ENCODE assay signal across 20 cellular contexts in the genomic region with DNA sequence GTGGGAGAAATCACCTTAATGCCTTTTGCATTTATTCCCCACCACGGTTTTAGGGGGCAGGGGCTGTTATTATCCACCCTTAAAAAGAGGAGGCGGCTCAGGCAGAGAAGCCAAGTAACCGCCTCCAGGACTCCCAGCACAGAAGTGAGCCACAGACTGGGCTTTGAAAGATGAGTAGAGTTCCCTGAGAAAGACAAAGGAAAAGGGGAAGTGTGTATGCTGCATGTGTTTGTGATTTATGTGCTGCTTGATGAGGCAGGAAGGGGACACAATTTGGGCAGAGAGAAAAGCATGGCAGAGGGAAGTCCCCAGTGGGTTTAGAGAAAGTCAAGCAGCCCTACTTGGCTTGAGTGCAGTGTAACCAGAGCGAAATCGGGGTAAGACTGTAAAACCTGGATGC.
DNase-seq lines count a peak whose midpoint lies in the region; ATAC-seq and TF ChIP-seq lines count a peak whose summit lies in the region.
"Had no signal": no experiment of that assay in that cellular context is flagged by ENCODE, and none has a peak within 500 bp of the region (broad histone marks: within the 10 kb centered on the region; RNA-seq: fewer than 3 reads in every experiment).

No MANE protein-coding gene starts in this region.

- H3K36me3 Mint-ChIP-seq in brain (peaks cover 10% of the 10 kb centered on the region), nephron (ENCODE audit: low read depth) (peaks cover 11% of the 10 kb centered on the region), progenitor cell of endocrine pancreas (ENCODE audit: insufficient read depth) (peaks cover 7% of the 10 kb centered on the region)

- H3K27me3 Mint-ChIP-seq in brain, result peaks cover 3% of the 10 kb centered on the region
- H3K27me3 Mint-ChIP-seq in nephron (ENCODE audit: low read depth), result no peaks in the 10 kb centered on the region
- no peaks in the 10 kb centered on the region for H3K27me3 Mint-ChIP-seq in progenitor cell of endocrine pancreas
- H3K27me3 Mint-ChIP-seq: B cell had no signal

- H3K27ac ChIP-seq in HEK293 (ENCODE audit: extremely low read depth, low read depth, low read length), result no peak overlapping the region
- H3K27ac ChIP-seq: neutrophil, thoracic aorta had no signal

- H3K9me3 Mint-ChIP-seq in brain (no peaks in the 10 kb centered on the region), nephron (no peaks in the 10 kb centered on the region), progenitor cell of endocrine pancreas (ENCODE audit: low read depth) (no peaks in the 10 kb centered on the region)

- no peaks in the 10 kb centered on the region for H3K4me1 ChIP-seq in HEK293 (ENCODE audit: control insufficient read depth, insufficient read depth, low read length)

- H3K9me3 ChIP-seq in HEK293 (ENCODE audit: control insufficient read depth, insufficient read depth, low read depth, low read length), result no peaks in the 10 kb centered on the region
- H3K9me3 ChIP-seq: heart right ventricle, neutrophil, thoracic aorta had no signal

- peaks cover 31% of the 10 kb centered on the region for H3K4me1 Mint-ChIP-seq in brain
- peaks cover 50% of the 10 kb centered on the region for H3K4me1 Mint-ChIP-seq in nephron
- H3K4me1 Mint-ChIP-seq in progenitor cell of endocrine pancreas (ENCODE audit: low read depth), result no peaks in the 10 kb centered on the region

- H3K36me3 ChIP-seq in HEK293 (ENCODE audit: control insufficient read depth in 2 of 2, insufficient read depth in 1 of 2, low read length in 2 of 2), result peaks cover 0 to 3% of the 10 kb centered on the region in 2 experiments; a peak in 1 of 3 replicates
- H3K36me3 ChIP-seq: neutrophil, thoracic aorta had no signal

- DNase-seq in NCI-H69 (lab: John Stamatoyannopoulos, UW) (peak; percentile 80), GM03348 (ENCODE audit: low spot score) (no peak), progenitor cell of endocrine pancreas (ENCODE audit: low spot score, unreplicated experiment) (no peak)
- DNase-seq: activated CD4-positive, alpha-beta T cell treated with anti-CD3 and anti-CD28 coated beads, Interleukin-2, amount 50 U/mL, for 1 hour; anterior cingulate cortex; effector memory CD4-positive, alpha-beta T cell; heart right ventricle; NCI-H2171; NCI-H82; retina; stimulated activated CD4-positive, alpha-beta T cell treated with anti-CD3 and anti-CD28 coated beads, Interleukin-12 subunit alpha, Interleukin-12 subunit beta, amount 100 ng/mL, for 4 hours; SW 1271 had no signal

- peak overlapping the region in 3 of 5 experiments; percentile 6 to 47 (median 16) for H3K27ac Mint-ChIP-seq in brain
- H3K27ac Mint-ChIP-seq in nephron, result peak overlapping the region; percentile 41 to 61 (median 48)
- no peak overlapping the region for H3K27ac Mint-ChIP-seq in progenitor cell of endocrine pancreas
- H3K27ac Mint-ChIP-seq: B cell had no signal

- ATAC-seq in GM19455 (IDR thresholded peaks at IDR 0.05; ENCODE audit: unreplicated experiment) (no peak), HG02870 (IDR thresholded peaks at IDR 0.05; ENCODE audit: unreplicated experiment) (no peak)
- ATAC-seq: heart right ventricle had no signal

- TF ChIP-seq CTCF in HEK293 (tag by site-specific recombination; IDR thresholded peaks at IDR 0.05) (no peak), brain (conservative IDR thresholded peaks at IDR 0.05) (no peak), nephron (IDR thresholded peaks at IDR 0.05; ENCODE audit: unreplicated experiment in 3 of 3) (no peak), progenitor cell of endocrine pancreas (IDR thresholded peaks at IDR 0.05; ENCODE audit: unreplicated experiment) (no peak)

- no peak overlapping the region for H3K4me3 ChIP-seq in HEK293 (ENCODE audit: low read depth, low read length)
- H3K4me3 ChIP-seq: heart right ventricle, thoracic aorta had no signal

- POLR2A ChIA-PET in HEK293 (lab: Yijun Ruan, JAX), result no interaction called here

- CTCF ChIA-PET in HEK293 (lab: Yijun Ruan, JAX), result interaction anchor here (0.6 kb wide), 1 partner anchor 53 kb away, joined by 3 read pairs; no protein-coding TSS in a partner anchor

- no peak overlapping the region for H3K4me3 Mint-ChIP-seq in brain
- H3K4me3 Mint-ChIP-seq in nephron, result peak overlapping the region in 1 of 3 experiments; percentile 20
- no peak overlapping the region for H3K4me3 Mint-ChIP-seq in progenitor cell of endocrine pancreas (ENCODE audit: low read depth)
- H3K4me3 Mint-ChIP-seq: B cell had no signal

TF ChIP-seq in HEK293, 187 proteins besides CTCF, POLR2A, EP300 and RAD21 (continues in another document):
- TF ChIP-seq, protein P1, sequence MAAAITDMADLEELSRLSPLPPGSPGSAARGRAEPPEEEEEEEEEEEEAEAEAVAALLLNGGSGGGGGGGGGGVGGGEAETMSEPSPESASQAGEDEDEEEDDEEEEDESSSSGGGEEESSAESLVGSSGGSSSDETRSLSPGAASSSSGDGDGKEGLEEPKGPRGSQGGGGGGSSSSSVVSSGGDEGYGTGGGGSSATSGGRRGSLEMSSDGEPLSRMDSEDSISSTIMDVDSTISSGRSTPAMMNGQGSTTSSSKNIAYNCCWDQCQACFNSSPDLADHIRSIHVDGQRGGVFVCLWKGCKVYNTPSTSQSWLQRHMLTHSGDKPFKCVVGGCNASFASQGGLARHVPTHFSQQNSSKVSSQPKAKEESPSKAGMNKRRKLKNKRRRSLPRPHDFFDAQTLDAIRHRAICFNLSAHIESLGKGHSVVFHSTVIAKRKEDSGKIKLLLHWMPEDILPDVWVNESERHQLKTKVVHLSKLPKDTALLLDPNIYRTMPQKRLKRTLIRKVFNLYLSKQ (tag by site-specific recombination; IDR thresholded peaks at IDR 0.05; ENCODE audit: borderline replicate concordance), result no peak
- no peak for TF ChIP-seq ZBTB48 (tag by site-specific recombination; IDR thresholded peaks at IDR 0.05)
- TF ChIP-seq, protein P2, sequence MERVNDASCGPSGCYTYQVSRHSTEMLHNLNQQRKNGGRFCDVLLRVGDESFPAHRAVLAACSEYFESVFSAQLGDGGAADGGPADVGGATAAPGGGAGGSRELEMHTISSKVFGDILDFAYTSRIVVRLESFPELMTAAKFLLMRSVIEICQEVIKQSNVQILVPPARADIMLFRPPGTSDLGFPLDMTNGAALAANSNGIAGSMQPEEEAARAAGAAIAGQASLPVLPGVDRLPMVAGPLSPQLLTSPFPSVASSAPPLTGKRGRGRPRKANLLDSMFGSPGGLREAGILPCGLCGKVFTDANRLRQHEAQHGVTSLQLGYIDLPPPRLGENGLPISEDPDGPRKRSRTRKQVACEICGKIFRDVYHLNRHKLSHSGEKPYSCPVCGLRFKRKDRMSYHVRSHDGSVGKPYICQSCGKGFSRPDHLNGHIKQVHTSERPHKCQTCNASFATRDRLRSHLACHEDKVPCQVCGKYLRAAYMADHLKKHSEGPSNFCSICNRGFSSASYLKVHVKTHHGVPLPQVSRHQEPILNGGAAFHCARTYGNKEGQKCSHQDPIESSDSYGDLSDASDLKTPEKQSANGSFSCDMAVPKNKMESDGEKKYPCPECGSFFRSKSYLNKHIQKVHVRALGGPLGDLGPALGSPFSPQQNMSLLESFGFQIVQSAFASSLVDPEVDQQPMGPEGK (tag by site-specific recombination; IDR thresholded peaks at IDR 0.05), result no peak
- TF ChIP-seq ZNF561 (tag by site-specific recombination; IDR thresholded peaks at IDR 0.05; ENCODE audit: borderline replicate concordance), result no peak
- peak; percentile 45 for TF ChIP-seq FEZF1 (tag by site-specific recombination; IDR thresholded peaks at IDR 0.05)
- TF ChIP-seq, protein P3, sequence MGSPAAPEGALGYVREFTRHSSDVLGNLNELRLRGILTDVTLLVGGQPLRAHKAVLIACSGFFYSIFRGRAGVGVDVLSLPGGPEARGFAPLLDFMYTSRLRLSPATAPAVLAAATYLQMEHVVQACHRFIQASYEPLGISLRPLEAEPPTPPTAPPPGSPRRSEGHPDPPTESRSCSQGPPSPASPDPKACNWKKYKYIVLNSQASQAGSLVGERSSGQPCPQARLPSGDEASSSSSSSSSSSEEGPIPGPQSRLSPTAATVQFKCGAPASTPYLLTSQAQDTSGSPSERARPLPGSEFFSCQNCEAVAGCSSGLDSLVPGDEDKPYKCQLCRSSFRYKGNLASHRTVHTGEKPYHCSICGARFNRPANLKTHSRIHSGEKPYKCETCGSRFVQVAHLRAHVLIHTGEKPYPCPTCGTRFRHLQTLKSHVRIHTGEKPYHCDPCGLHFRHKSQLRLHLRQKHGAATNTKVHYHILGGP (tag by site-specific recombination; IDR thresholded peaks at IDR 0.05), result no peak
- TF ChIP-seq, protein P4, sequence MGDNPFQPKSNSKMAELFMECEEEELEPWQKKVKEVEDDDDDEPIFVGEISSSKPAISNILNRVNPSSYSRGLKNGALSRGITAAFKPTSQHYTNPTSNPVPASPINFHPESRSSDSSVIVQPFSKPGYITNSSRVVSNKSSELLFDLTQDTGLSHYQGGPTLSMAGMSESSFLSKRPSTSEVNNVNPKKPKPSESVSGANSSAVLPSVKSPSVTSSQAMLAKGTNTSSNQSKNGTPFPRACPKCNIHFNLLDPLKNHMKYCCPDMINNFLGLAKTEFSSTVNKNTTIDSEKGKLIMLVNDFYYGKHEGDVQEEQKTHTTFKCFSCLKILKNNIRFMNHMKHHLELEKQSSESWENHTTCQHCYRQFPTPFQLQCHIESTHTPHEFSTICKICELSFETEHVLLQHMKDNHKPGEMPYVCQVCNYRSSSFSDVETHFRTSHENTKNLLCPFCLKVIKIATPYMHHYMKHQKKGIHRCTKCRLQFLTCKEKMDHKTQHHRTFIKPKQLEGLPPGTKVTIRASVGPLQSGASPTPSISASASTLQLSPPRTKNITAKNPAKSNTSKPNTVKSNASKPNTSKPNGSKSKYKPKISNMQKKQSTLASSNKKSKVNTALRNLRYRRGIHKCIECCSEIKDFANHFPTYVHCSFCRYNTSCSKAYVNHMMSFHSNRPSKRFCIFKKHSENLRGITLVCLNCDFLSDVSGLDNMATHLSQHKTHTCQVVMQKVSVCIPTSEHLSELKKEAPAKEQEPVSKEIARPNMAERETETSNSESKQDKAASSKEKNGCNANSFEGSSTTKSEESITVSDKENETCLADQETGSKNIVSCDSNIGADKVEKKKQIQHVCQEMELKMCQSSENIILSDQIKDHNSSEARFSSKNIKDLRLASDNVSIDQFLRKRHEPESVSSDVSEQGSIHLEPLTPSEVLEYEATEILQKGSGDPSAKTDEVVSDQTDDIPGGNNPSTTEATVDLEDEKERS (tag by site-specific recombination; IDR thresholded peaks at IDR 0.05), result no peak
- no peak for TF ChIP-seq ZNF146 (tag by site-specific recombination; IDR thresholded peaks at IDR 0.05)
- peak; percentile 28; the same call in 1 of the 2 replicates for TF ChIP-seq SP7 (tag by site-specific recombination; IDR thresholded peaks at IDR 0.05)
- peak; percentile 48 for TF ChIP-seq ZFHX2 (tag by site-specific recombination; conservative IDR thresholded peaks at IDR 0.05)
